1 cellular context compared by ENCODE assay signal in genomic region chr2:60365556-60365955, GRCh38.
TF ChIP-seq lines count a peak whose summit lies in the region.

No MANE protein-coding gene starts in this region.

TF ChIP-seq in GM12878, 131 proteins besides CTCF, POLR2A, EP300 and RAD21 (continued from another document):
- TF ChIP-seq, protein P1, sequence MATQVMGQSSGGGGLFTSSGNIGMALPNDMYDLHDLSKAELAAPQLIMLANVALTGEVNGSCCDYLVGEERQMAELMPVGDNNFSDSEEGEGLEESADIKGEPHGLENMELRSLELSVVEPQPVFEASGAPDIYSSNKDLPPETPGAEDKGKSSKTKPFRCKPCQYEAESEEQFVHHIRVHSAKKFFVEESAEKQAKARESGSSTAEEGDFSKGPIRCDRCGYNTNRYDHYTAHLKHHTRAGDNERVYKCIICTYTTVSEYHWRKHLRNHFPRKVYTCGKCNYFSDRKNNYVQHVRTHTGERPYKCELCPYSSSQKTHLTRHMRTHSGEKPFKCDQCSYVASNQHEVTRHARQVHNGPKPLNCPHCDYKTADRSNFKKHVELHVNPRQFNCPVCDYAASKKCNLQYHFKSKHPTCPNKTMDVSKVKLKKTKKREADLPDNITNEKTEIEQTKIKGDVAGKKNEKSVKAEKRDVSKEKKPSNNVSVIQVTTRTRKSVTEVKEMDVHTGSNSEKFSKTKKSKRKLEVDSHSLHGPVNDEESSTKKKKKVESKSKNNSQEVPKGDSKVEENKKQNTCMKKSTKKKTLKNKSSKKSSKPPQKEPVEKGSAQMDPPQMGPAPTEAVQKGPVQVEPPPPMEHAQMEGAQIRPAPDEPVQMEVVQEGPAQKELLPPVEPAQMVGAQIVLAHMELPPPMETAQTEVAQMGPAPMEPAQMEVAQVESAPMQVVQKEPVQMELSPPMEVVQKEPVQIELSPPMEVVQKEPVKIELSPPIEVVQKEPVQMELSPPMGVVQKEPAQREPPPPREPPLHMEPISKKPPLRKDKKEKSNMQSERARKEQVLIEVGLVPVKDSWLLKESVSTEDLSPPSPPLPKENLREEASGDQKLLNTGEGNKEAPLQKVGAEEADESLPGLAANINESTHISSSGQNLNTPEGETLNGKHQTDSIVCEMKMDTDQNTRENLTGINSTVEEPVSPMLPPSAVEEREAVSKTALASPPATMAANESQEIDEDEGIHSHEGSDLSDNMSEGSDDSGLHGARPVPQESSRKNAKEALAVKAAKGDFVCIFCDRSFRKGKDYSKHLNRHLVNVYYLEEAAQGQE (IDR thresholded peaks at IDR 0.05; ENCODE audit: low read depth, low read length), result no peak
- no peak for TF ChIP-seq SUZ12 (IDR thresholded peaks at IDR 0.05; ENCODE audit: unreplicated experiment)
- no peak for TF ChIP-seq BMI1 (IDR thresholded peaks at IDR 0.05; ENCODE audit: borderline replicate concordance)
- TF ChIP-seq JUND (IDR thresholded peaks at IDR 0.05; ENCODE audit: low read depth, low read length), result no peak
- TF ChIP-seq, protein P2, sequence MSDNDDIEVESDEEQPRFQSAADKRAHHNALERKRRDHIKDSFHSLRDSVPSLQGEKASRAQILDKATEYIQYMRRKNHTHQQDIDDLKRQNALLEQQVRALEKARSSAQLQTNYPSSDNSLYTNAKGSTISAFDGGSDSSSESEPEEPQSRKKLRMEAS (IDR thresholded peaks at IDR 0.05; ENCODE audit: low read depth, low read length), result no peak
- TF ChIP-seq IKZF2 (IDR thresholded peaks at IDR 0.05), result no peak
